Comparison of ENCODE assay signal across 31 cellular contexts in genomic region chr7:135517060-135517459, GRCh38.
"Had no signal": no experiment of that assay in that cellular context is flagged by ENCODE, and none has a peak within 500 bp of the region (broad histone marks: within the 10 kb centered on the region; RNA-seq: fewer than 3 reads in every experiment).

No MANE protein-coding gene starts in this region.

- H3K4me3 ChIP-seq: ascending aorta, breast epithelium, cardiac muscle cell, colonic mucosa, heart right ventricle, hepatocyte had no signal

- H3K36me3 Mint-ChIP-seq: activated naive CD4-positive, alpha-beta T cell treated with anti-CD3 and anti-CD28 coated beads, Interleukin-2, amount 10 ng/mL, durations not matched to agents 7 days and 5 days; activated naive CD4-positive, alpha-beta T cell treated with anti-CD3 and anti-CD28 coated beads, Interleukin-2, amount 50 U/mL, for 72 hours; activated naive CD8-positive, alpha-beta T cell treated with anti-CD3 and anti-CD28 coated beads, Interleukin-2, amount 10 ng/mL, durations not matched to agents 7 days and 5 days; brain; WTC11 had no signal

- H3K27me3 ChIP-seq: ascending aorta, breast epithelium, cardiac muscle cell, colonic mucosa, heart right ventricle, hepatocyte had no signal

- H3K4me1 Mint-ChIP-seq: activated CD4-positive, alpha-beta memory T cell treated with anti-CD3 and anti-CD28 coated beads, Interleukin-2, amount 10 ng/mL, durations not matched to agents 7 days and 5 days; activated CD4-positive, alpha-beta T cell treated with anti-CD3 and anti-CD28 coated beads, Interleukin-2, amount 10 ng/mL, durations not matched to agents 7 days and 5 days; activated naive CD4-positive, alpha-beta T cell treated with anti-CD3 and anti-CD28 coated beads, Interleukin-2, amount 10 ng/mL, durations not matched to agents 7 days and 5 days; activated naive CD8-positive, alpha-beta T cell treated with anti-CD3 and anti-CD28 coated beads, Interleukin-2, amount 10 ng/mL, durations not matched to agents 7 days and 5 days; brain; T-helper 17 cell had no signal

- ATAC-seq: activated naive CD4-positive, alpha-beta T cell treated with anti-CD3 and anti-CD28 coated beads, Interleukin-2, amount 50 U/mL, for 72 hours; activated T-cell treated with anti-CD3 and anti-CD28 coated beads, Interleukin-2, amount 50 U/mL, for 72 hours; heart right ventricle; T-helper 17 cell; WTC11 had no signal

- H3K4me2 ChIP-seq: hepatocyte had no signal

- H3K27me3 Mint-ChIP-seq: activated CD4-positive, alpha-beta memory T cell treated with anti-CD3 and anti-CD28 coated beads, Interleukin-2, amount 10 ng/mL, durations not matched to agents 7 days and 5 days; activated CD4-positive, alpha-beta T cell treated with anti-CD3 and anti-CD28 coated beads, Interleukin-2, amount 10 ng/mL, durations not matched to agents 7 days and 5 days; activated naive CD4-positive, alpha-beta T cell treated with anti-CD3 and anti-CD28 coated beads, Interleukin-2, amount 10 ng/mL, durations not matched to agents 7 days and 5 days; activated naive CD8-positive, alpha-beta T cell treated with anti-CD3 and anti-CD28 coated beads, Interleukin-2, amount 10 ng/mL, durations not matched to agents 7 days and 5 days; activated T-cell treated with anti-CD3 and anti-CD28 coated beads, Interleukin-2, amount 50 U/mL, for 24 hours; brain had no signal

- H3K36me3 ChIP-seq: ascending aorta, breast epithelium, cardiac muscle cell, colonic mucosa, heart right ventricle had no signal

- H3K79me2 ChIP-seq: hepatocyte had no signal

- H3K4me1 ChIP-seq: ascending aorta, breast epithelium, colonic mucosa, heart right ventricle had no signal

- H3K27ac Mint-ChIP-seq: activated CD4-positive, alpha-beta memory T cell treated with anti-CD3 and anti-CD28 coated beads, Interleukin-2, amount 10 ng/mL, durations not matched to agents 7 days and 5 days; activated CD4-positive, alpha-beta T cell treated with anti-CD3 and anti-CD28 coated beads, Interleukin-2, amount 10 ng/mL, durations not matched to agents 7 days and 5 days; activated naive CD4-positive, alpha-beta T cell treated with anti-CD3 and anti-CD28 coated beads, Interleukin-2, amount 10 ng/mL, durations not matched to agents 7 days and 5 days; activated naive CD4-positive, alpha-beta T cell treated with anti-CD3 and anti-CD28 coated beads, Interleukin-2, amount 50 U/mL, for 72 hours; activated naive CD8-positive, alpha-beta T cell treated with anti-CD3 and anti-CD28 coated beads, Interleukin-2, amount 10 ng/mL, durations not matched to agents 7 days and 5 days; activated T-cell treated with anti-CD3 and anti-CD28 coated beads, Interleukin-2, amount 50 U/mL, for 24 hours; activated T-cell treated with anti-CD3 and anti-CD28 coated beads, Interleukin-2, amount 50 U/mL, for 72 hours; brain; T-helper 17 cell; T-helper 2 cell treated with Interferon-gamma antibody and Interleukin-4, amounts not matched to agents 5 μg/mL and 100 μg/mL, for 36 hours; WTC11 had no signal

- H3K4me3 Mint-ChIP-seq: activated CD4-positive, alpha-beta memory T cell treated with anti-CD3 and anti-CD28 coated beads, Interleukin-2, amount 10 ng/mL, durations not matched to agents 7 days and 5 days; activated CD4-positive, alpha-beta T cell treated with anti-CD3 and anti-CD28 coated beads, Interleukin-2, amount 10 ng/mL, durations not matched to agents 7 days and 5 days; activated naive CD4-positive, alpha-beta T cell treated with anti-CD3 and anti-CD28 coated beads, Interleukin-2, amount 10 ng/mL, durations not matched to agents 7 days and 5 days; activated naive CD8-positive, alpha-beta T cell treated with anti-CD3 and anti-CD28 coated beads, Interleukin-2, amount 10 ng/mL, durations not matched to agents 7 days and 5 days; activated T-cell treated with anti-CD3 and anti-CD28 coated beads, Interleukin-2, amount 50 U/mL, for 24 hours; activated T-cell treated with anti-CD3 and anti-CD28 coated beads, Interleukin-2, amount 50 U/mL, for 72 hours; brain; T-helper 17 cell; T-helper 2 cell treated with Interferon-gamma antibody and Interleukin-4, amounts not matched to agents 5 μg/mL and 100 μg/mL, for 36 hours; WTC11 had no signal

- DNase-seq: activated CD4-positive, alpha-beta memory T cell treated with anti-CD3 and anti-CD28 coated beads, Interleukin-2, amount 10 ng/mL, durations not matched to agents 7 days and 5 days; activated CD4-positive, alpha-beta T cell treated with anti-CD3 and anti-CD28 coated beads for 1 hour; activated CD4-positive, alpha-beta T cell treated with anti-CD3 and anti-CD28 coated beads for 4 hours; activated CD4-positive, alpha-beta T cell treated with anti-CD3 and anti-CD28 coated beads, Interleukin-2, amount 10 ng/mL, durations not matched to agents 7 days and 5 days; activated CD4-positive, alpha-beta T cell treated with anti-CD3 and anti-CD28 coated beads, Interleukin-2, amount 50 U/mL, for 4 hours; activated CD8-positive, alpha-beta memory T cell treated with anti-CD3 and anti-CD28 coated beads, Interleukin-2, amount 50 U/mL, for 48 hours; activated gamma-delta T cell; activated naive CD4-positive, alpha-beta T cell; activated naive CD4-positive, alpha-beta T cell treated with anti-CD3 and anti-CD28 coated beads, Interleukin-2, amount 10 ng/mL, durations not matched to agents 7 days and 5 days; activated naive CD8-positive, alpha-beta T cell treated with anti-CD3 and anti-CD28 coated beads, Interleukin-2, amount 10 ng/mL, durations not matched to agents 7 days and 5 days; activated T-cell treated with anti-CD3 and anti-CD28 coated beads for 4 hours; activated T-cell treated with anti-CD3 and anti-CD28 coated beads, Interleukin-2, amount 50 U/mL, for 24 hours; activated T-cell treated with anti-CD3 and anti-CD28 coated beads, Interleukin-2, amount 50 U/mL, for 72 hours; central memory CD4-positive, alpha-beta T cell; cerebellar nuclear complex; colonic mucosa; effector CD8-positive, alpha-beta T cell; foreskin fibroblast; heart right ventricle; T-helper 1 cell; T-helper 17 cell; T1000 had no signal

- H2AFZ ChIP-seq: hepatocyte had no signal

- H3K9me3 Mint-ChIP-seq: activated CD4-positive, alpha-beta memory T cell treated with anti-CD3 and anti-CD28 coated beads, Interleukin-2, amount 10 ng/mL, durations not matched to agents 7 days and 5 days; activated CD4-positive, alpha-beta T cell treated with anti-CD3 and anti-CD28 coated beads, Interleukin-2, amount 10 ng/mL, durations not matched to agents 7 days and 5 days; activated naive CD4-positive, alpha-beta T cell treated with anti-CD3 and anti-CD28 coated beads, Interleukin-2, amount 10 ng/mL, durations not matched to agents 7 days and 5 days; activated naive CD4-positive, alpha-beta T cell treated with anti-CD3 and anti-CD28 coated beads, Interleukin-2, amount 50 U/mL, for 72 hours; activated naive CD8-positive, alpha-beta T cell treated with anti-CD3 and anti-CD28 coated beads, Interleukin-2, amount 10 ng/mL, durations not matched to agents 7 days and 5 days; activated T-cell treated with anti-CD3 and anti-CD28 coated beads, Interleukin-2, amount 50 U/mL, for 24 hours; activated T-cell treated with anti-CD3 and anti-CD28 coated beads, Interleukin-2, amount 50 U/mL, for 72 hours; brain; T-helper 2 cell treated with Interferon-gamma antibody and Interleukin-4, amounts not matched to agents 5 μg/mL and 100 μg/mL, for 36 hours; WTC11 had no signal

- H3K9me3 ChIP-seq: ascending aorta, breast epithelium, colonic mucosa, heart right ventricle had no signal

- H3K27ac ChIP-seq: ascending aorta, breast epithelium, cardiac muscle cell, colonic mucosa, epithelial cell of prostate, heart right ventricle, hepatocyte had no signal
